ENCODE assay signal across 8 cellular contexts in the genomic region with DNA sequence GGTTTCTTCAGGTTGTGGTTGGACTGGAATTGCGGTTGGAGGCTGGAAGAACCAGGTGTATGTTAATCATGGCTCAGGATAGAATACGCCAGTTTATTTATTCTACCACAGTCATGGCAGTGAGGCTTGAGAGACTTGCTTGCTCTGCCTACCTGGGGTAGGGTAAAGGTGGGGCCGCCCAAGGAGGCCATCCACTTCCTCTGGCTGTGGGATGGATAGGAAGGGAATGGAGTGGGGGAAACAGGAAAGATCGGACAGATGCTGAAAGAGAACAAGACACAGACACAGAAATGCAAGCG. TPM values are rescaled to one million over a fixed set of nuclear protein-coding genes. Genes with fewer than 3 reads are reported as not detected.
DNase-seq lines count a peak whose midpoint lies in the region; ATAC-seq and TF ChIP-seq lines count a peak whose summit lies in the region.
"Had no signal": no experiment of that assay in that cellular context is flagged by ENCODE, and none has a peak within 500 bp of the region (broad histone marks: within the 10 kb centered on the region; RNA-seq: fewer than 3 reads in every experiment).

No MANE protein-coding gene starts in this region.

- no peaks in the 10 kb centered on the region for H3K9me3 Mint-ChIP-seq in activated naive CD8-positive, alpha-beta T cell (ENCODE audit: low read depth)
- no peaks in the 10 kb centered on the region for H3K9me3 Mint-ChIP-seq in nephron

- H3K4me3 Mint-ChIP-seq in activated naive CD8-positive, alpha-beta T cell, result peak overlapping the region; percentile 85
- H3K4me3 Mint-ChIP-seq in nephron, result peak overlapping the region; percentile 77 to 82 (median 81)

- TF ChIP-seq CTCF in nephron (IDR thresholded peaks at IDR 0.05; ENCODE audit: unreplicated experiment in 3 of 3) (no peak), esophagus muscularis mucosa (IDR thresholded peaks at IDR 0.05) (no peak)

- peaks cover 9% of the 10 kb centered on the region for H3K36me3 Mint-ChIP-seq in activated naive CD8-positive, alpha-beta T cell
- peaks cover 21% of the 10 kb centered on the region for H3K36me3 Mint-ChIP-seq in nephron (ENCODE audit: low read depth)

- no peak overlapping the region for H3K27ac ChIP-seq in esophagus muscularis mucosa (replicated peaks in 1 of 4)

- TF ChIP-seq EP300 in esophagus muscularis mucosa (IDR thresholded peaks at IDR 0.05), result no peak

- peaks cover 21 to 27% (median 24%) of the 10 kb centered on the region in 4 donors for H3K36me3 ChIP-seq in esophagus muscularis mucosa

- peaks cover 58% of the 10 kb centered on the region for H3K4me1 Mint-ChIP-seq in activated naive CD8-positive, alpha-beta T cell (ENCODE audit: low read depth)
- peaks cover 63% of the 10 kb centered on the region for H3K4me1 Mint-ChIP-seq in nephron

- no peak for TF ChIP-seq POLR2A in esophagus muscularis mucosa (IDR thresholded peaks at IDR 0.05; ENCODE audit: low read depth)

- H3K4me3 ChIP-seq in esophagus muscularis mucosa, result peak overlapping the region in 1 of 4 donors; percentile 59

- H3K4me1 ChIP-seq in esophagus muscularis mucosa, result peaks cover 44 to 64% (median 57%) of the 10 kb centered on the region in 4 donors

- no peak for ATAC-seq in HG03025 (IDR thresholded peaks at IDR 0.05; ENCODE audit: low FRiP score, unreplicated experiment)

- H3K27me3 ChIP-seq in esophagus muscularis mucosa, result peaks cover 12 to 84% (median 45%) of the 10 kb centered on the region in 4 donors

- DNase-seq in DMS79 (lab: John Stamatoyannopoulos, UW) (peak; percentile 35), NCI-H187 (lab: John Stamatoyannopoulos, UW) (peak; percentile 66 to 67), esophagus muscularis mucosa (ENCODE audit: extremely low spot score) (no peak), NCI-H2081 (lab: John Stamatoyannopoulos, UW) (no peak)
- DNase-seq: activated CD4-positive, alpha-beta T cell treated with anti-CD3 and anti-CD28 coated beads for 1 hour had no signal

- H3K9me3 ChIP-seq in esophagus muscularis mucosa, result no peaks in the 10 kb centered on the region

- no peak overlapping the region for H3K27ac Mint-ChIP-seq in activated naive CD8-positive, alpha-beta T cell
- H3K27ac Mint-ChIP-seq in nephron, result no peak overlapping the region

- peaks cover 18% of the 10 kb centered on the region for H3K27me3 Mint-ChIP-seq in activated naive CD8-positive, alpha-beta T cell
- H3K27me3 Mint-ChIP-seq in nephron (ENCODE audit: low read depth), result peaks cover 82% of the 10 kb centered on the region

- intact Hi-C loops in esophagus muscularis mucosa (cut with DNase I), result no loop called here

- WGBS in esophagus muscularis mucosa, result 50% methylated on average over 5 of the region's 5 CpGs

RNA-seq across cellular contexts. Expression of gene SHMT2, which starts 8.1 kb away (rescaled TPM):
- total RNA-seq in esophagus muscularis mucosa, result 10 to 100 TPM; 22.8 to 60.4 (median 34.6) TPM

RNA-seq across cellular contexts. Expression of gene STAC3, which starts 13.4 kb away (rescaled TPM):
- 1 to 10 TPM in 2 of 4 donors, under 1 TPM in 2; 0.42 to 1.7 (median 1.2) TPM for total RNA-seq in esophagus muscularis mucosa

RNA-seq across cellular contexts. Expression of gene NXPH4, which starts 21.0 kb away (rescaled TPM):
- total RNA-seq in esophagus muscularis mucosa, result not detected

Comparison
In these comparisons a context has a peak if more than half of its experiments do, and no peak if none do; other contexts are left out.
1. DNase-seq: peak in DMS79 (single experiment) and NCI-H187 (2 of 2); none in esophagus muscularis mucosa (single experiment) and NCI-H2081 (0 of 2).